8 cellular contexts compared by ENCODE assay signal in genomic region chr12:52010152-52010622, GRCh38. TPM values are rescaled to one million over a fixed set of nuclear protein-coding genes. Genes with fewer than 3 reads are reported as not detected.
A peak's percentile ranks its signal among the peaks of the same experiment; 100 is the strongest.
DNase-seq lines count a peak whose midpoint lies in the region; ATAC-seq and TF ChIP-seq lines count a peak whose summit lies in the region.

No MANE protein-coding gene starts in this region.

- H3K9me3 ChIP-seq in iPS-18a (ENCODE audit: control insufficient read depth, low read depth, low read length) = no peaks in the 10 kb centered on the region

- H3K4me1 ChIP-seq in iPS-18a (ENCODE audit: control insufficient read depth, low read depth, low read length) = peaks cover 28% of the 10 kb centered on the region

- no peaks in the 10 kb centered on the region for H3K36me3 ChIP-seq in H7 (replicated peaks; ENCODE audit: control insufficient read depth, insufficient read depth, low read length)
- no peaks in the 10 kb centered on the region for H3K36me3 ChIP-seq in iPS-18a (ENCODE audit: control insufficient read depth, low read depth, low read length)

- H3K9ac ChIP-seq in iPS-18a (ENCODE audit: low read length) = no peak overlapping the region

- peak; percentile 97 for DNase-seq in H7
- DNase-seq in astrocyte of the spinal cord (ENCODE audit: low read depth, low spot score) = peak; percentile 88
- DNase-seq in skeletal muscle cell (ENCODE audit: low read depth) = peak; percentile 76
- no peak for DNase-seq in NCI-H774 (lab: John Stamatoyannopoulos, UW)
- DNase-seq in NCI-H1092 (lab: John Stamatoyannopoulos, UW) = no peak

- H3K27me3 ChIP-seq in H7 (ENCODE audit: control insufficient read depth, insufficient read depth, low read length) (peaks cover 53% of the 10 kb centered on the region), iPS-18a (ENCODE audit: control insufficient read depth, insufficient read depth, low read length) (peaks cover 56% of the 10 kb centered on the region)

- H3K27ac ChIP-seq in iPS-18a (ENCODE audit: low read length) = peak overlapping the region; percentile 57

- H3K4me3 ChIP-seq in H7 (ENCODE audit: insufficient read depth, low read depth, low read length) (no peak overlapping the region), astrocyte of the spinal cord (ENCODE audit: low read depth, low read length) (no peak overlapping the region), iPS-18a (ENCODE audit: low read length) (peak overlapping the region; percentile 34), skeletal muscle cell (ENCODE audit: low read depth, low read length) (peak overlapping the region; percentile 13)

- TF ChIP-seq CTCF in astrocyte of the spinal cord (IDR thresholded peaks at IDR 0.05; ENCODE audit: low read depth, low read length) = no peak

- in situ Hi-C loops in astrocyte of the spinal cord (cut with HindIII; ENCODE audit: low sequenced_read_pairs) = no loop called here

- ATAC-seq in HG02610 (IDR thresholded peaks at IDR 0.05; ENCODE audit: unreplicated experiment) = no peak
- no peak for ATAC-seq in GM18909 (IDR thresholded peaks at IDR 0.05; ENCODE audit: poor library complexity, unreplicated experiment)

RNA-seq across cellular contexts. Expression of gene TAMALIN, which starts 3.4 kb away (rescaled TPM):
- total RNA-seq in H7 (2014; rRNA removed; shearing (Covaris generic)) = 2.2 and 3.6 TPM in 2 replicates

RNA-seq across cellular contexts. Expression of gene NR4A1, which starts 41.1 kb away (rescaled TPM):
- 11.8 and 29.6 TPM in 2 replicates for total RNA-seq in H7 (2014; rRNA removed; shearing (Covaris generic))

RNA-seq across cellular contexts. Expression of gene ACVR1B, which starts 58.7 kb away (rescaled TPM):
- 14.1 and 14.9 TPM in 2 replicates for total RNA-seq in H7 (2014; rRNA removed; shearing (Covaris generic))

RNA-seq across cellular contexts. Expression of gene ATG101, which starts 59.6 kb away (rescaled TPM):
- 67.3 and 75.7 TPM in 2 replicates for total RNA-seq in H7 (2014; rRNA removed; shearing (Covaris generic))

Comparison
In these comparisons a context has a peak if more than half of its experiments do, and no peak if none do; other contexts are left out.
1. DNase-seq: peak in H7 (single experiment), astrocyte of the spinal cord (single experiment) and skeletal muscle cell (single experiment); none in NCI-H774 (single experiment) and NCI-H1092 (single experiment).
2. H3K4me3 ChIP-seq: peak in iPS-18a (single experiment) and skeletal muscle cell (single experiment); none in H7 (single experiment) and astrocyte of the spinal cord (single experiment).